Comparison of ENCODE assay signal across 20 cellular contexts in genomic region chr2:25517701-25518100, GRCh38.
"Had no signal": no experiment of that assay in that cellular context is flagged by ENCODE, and none has a peak within 500 bp of the region (broad histone marks: within the 10 kb centered on the region; RNA-seq: fewer than 3 reads in every experiment).

No MANE protein-coding gene starts in this region.

- H3K27me3 ChIP-seq: gastrocnemius medialis, thyroid gland had no signal

- H3K27me3 Mint-ChIP-seq: activated CD4-positive, alpha-beta memory T cell treated with anti-CD3 and anti-CD28 coated beads for 36 hours; activated CD8-positive, alpha-beta memory T cell treated with anti-CD3 and anti-CD28 coated beads, Interleukin-2, amount 10 ng/mL, durations not matched to agents 7 days and 5 days; activated naive CD8-positive, alpha-beta T cell; natural killer cell treated with Interleukin-12 subunit alpha and Interleukin-12 subunit beta and Interleukin-15 and Interleukin-18, amount 100 ng/mL, for 72 hours had no signal

- H3K27ac Mint-ChIP-seq: activated CD4-positive, alpha-beta memory T cell treated with anti-CD3 and anti-CD28 coated beads for 36 hours; activated CD8-positive, alpha-beta memory T cell treated with anti-CD3 and anti-CD28 coated beads, Interleukin-2, amount 10 ng/mL, durations not matched to agents 7 days and 5 days; activated naive CD8-positive, alpha-beta T cell; endodermal cell; WTC11 had no signal

- H3K4me3 Mint-ChIP-seq: activated CD4-positive, alpha-beta memory T cell treated with anti-CD3 and anti-CD28 coated beads for 36 hours; activated CD8-positive, alpha-beta memory T cell treated with anti-CD3 and anti-CD28 coated beads, Interleukin-2, amount 10 ng/mL, durations not matched to agents 7 days and 5 days; activated naive CD8-positive, alpha-beta T cell; endodermal cell; natural killer cell treated with Interleukin-12 subunit alpha and Interleukin-12 subunit beta and Interleukin-15 and Interleukin-18, amount 100 ng/mL, for 72 hours; WTC11 had no signal

- DNase-seq: activated CD4-positive, alpha-beta memory T cell treated with anti-CD3 and anti-CD28 coated beads for 36 hours; activated CD4-positive, alpha-beta T cell treated with anti-CD3 and anti-CD28 coated beads for 4 hours; activated CD8-positive, alpha-beta memory T cell treated with anti-CD3 and anti-CD28 coated beads, Interleukin-2, amount 10 ng/mL, durations not matched to agents 7 days and 5 days; amygdala; central memory CD4-positive, alpha-beta T cell; endodermal cell; gastrocnemius medialis; head of caudate nucleus; nucleus accumbens; stimulated activated CD4-positive, alpha-beta T cell treated with anti-CD3 and anti-CD28 coated beads, Interleukin-12 subunit alpha, Interleukin-12 subunit beta, amount 100 ng/mL, for 4 hours; stimulated activated CD4-positive, alpha-beta T cell treated with anti-CD3 and anti-CD28 coated beads, Interleukin-1b, Interleukin-23, amount 100 ng/mL, for 48 hours; stimulated activated CD8-positive, alpha-beta memory T cell treated with anti-CD3 and anti-CD28 coated beads, Interleukin-4, amount 100 ng/mL, for 48 hours; stimulated activated naive CD4-positive, alpha-beta T cell treated with Interleukin-2 at 50 U/mL for 16 hours; thyroid gland had no signal

- H3K36me3 ChIP-seq: gastrocnemius medialis, thyroid gland had no signal

- ATAC-seq: activated CD8-positive, alpha-beta memory T cell treated with anti-CD3 and anti-CD28 coated beads, Interleukin-2, amount 10 ng/mL, durations not matched to agents 7 days and 5 days; gastrocnemius medialis; left lobe of liver; natural killer cell treated with Interleukin-12 subunit alpha and Interleukin-12 subunit beta and Interleukin-15 and Interleukin-18, amount 100 ng/mL, for 72 hours; WTC11 had no signal

- H3K9me3 Mint-ChIP-seq: activated CD4-positive, alpha-beta memory T cell treated with anti-CD3 and anti-CD28 coated beads for 36 hours; natural killer cell treated with Interleukin-12 subunit alpha and Interleukin-12 subunit beta and Interleukin-15 and Interleukin-18, amount 100 ng/mL, for 72 hours; WTC11 had no signal

- H3K9me3 ChIP-seq: gastrocnemius medialis, thyroid gland had no signal

- H3K4me3 ChIP-seq: gastrocnemius medialis, lung, thyroid gland had no signal

- H3K27ac ChIP-seq: epithelial cell of prostate, gastrocnemius medialis, thyroid gland had no signal

- H3K36me3 Mint-ChIP-seq: activated CD4-positive, alpha-beta memory T cell treated with anti-CD3 and anti-CD28 coated beads for 36 hours; natural killer cell treated with Interleukin-12 subunit alpha and Interleukin-12 subunit beta and Interleukin-15 and Interleukin-18, amount 100 ng/mL, for 72 hours had no signal
